Comparison of ENCODE assay signal across 8 cellular contexts in genomic region chr3:141312359-141313090, GRCh38. TPM values are rescaled to one million over a fixed set of nuclear protein-coding genes. Genes with fewer than 3 reads are reported as not detected.
DNase-seq lines count a peak whose midpoint lies in the region; ATAC-seq and TF ChIP-seq lines count a peak whose summit lies in the region.

No MANE protein-coding gene starts in this region.

- no peak for DNase-seq in heart right ventricle
- DNase-seq in left cardiac atrium = no peak
- DNase-seq in brain microvascular endothelial cell = no peak
- DNase-seq in NCI-H748 (lab: John Stamatoyannopoulos, UW; ENCODE audit: unreplicated experiment) = no peak
- DNase-seq in activated CD4-positive, alpha-beta T cell treated with anti-CD3 and anti-CD28 coated beads, Interleukin-2, amount 50 U/mL, for 1 hour = no peak
- no peak for DNase-seq in NCI-H774 (lab: John Stamatoyannopoulos, UW)

- intact Hi-C loops in heart right ventricle (cut with DNase I) (loop anchor here in 8 of 10 donors (2.0 to 10.0 kb wide), 9 partner anchors 40 to 252 kb away; no protein-coding TSS in a partner anchor), left cardiac atrium (cut with DNase I) (loop anchor here (5.0 kb wide), 1 partner anchor 140 kb away; no protein-coding TSS in a partner anchor)

- peak overlapping the region; percentile 42 to 76 (median 70) for H3K4me3 ChIP-seq in heart right ventricle
- no peak overlapping the region for H3K4me3 ChIP-seq in brain microvascular endothelial cell (ENCODE audit: low read depth, low read length)
- peak overlapping the region; percentile 67 for H3K4me3 ChIP-seq in mononuclear cell (ENCODE audit: low read length)

- peaks cover 4 to 26% (median 16%) of the 10 kb centered on the region in 9 donors for H3K4me1 ChIP-seq in heart right ventricle
- peaks cover 28% of the 10 kb centered on the region for H3K4me1 ChIP-seq in mononuclear cell (ENCODE audit: insufficient read depth, low read length)

- H3K27me3 ChIP-seq in heart right ventricle (no peaks in the 10 kb centered on the region), brain microvascular endothelial cell (replicated peaks) (no peaks in the 10 kb centered on the region), mononuclear cell (ENCODE audit: insufficient read depth, low read length) (no peaks in the 10 kb centered on the region)

- H3K9me3 ChIP-seq in heart right ventricle (no peaks in the 10 kb centered on the region), mononuclear cell (ENCODE audit: low read depth, low read length) (no peaks in the 10 kb centered on the region)

- TF ChIP-seq CTCF in heart right ventricle (IDR thresholded peaks at IDR 0.05) (no peak), brain microvascular endothelial cell (IDR thresholded peaks at IDR 0.05; ENCODE audit: low read depth, low read length, missing control alignments) (no peak)

- peak in 1 of 8 donors; percentile 6 for ATAC-seq in heart right ventricle
- ATAC-seq in left cardiac atrium = no peak
- ATAC-seq in HG03039 (IDR thresholded peaks at IDR 0.05; ENCODE audit: unreplicated experiment) = no peak

- in situ Hi-C loops in brain microvascular endothelial cell (cut with HindIII; ENCODE audit: low pct_ligation_motif_present, low sequenced_read_pairs) = no loop called here

- WGBS in heart right ventricle, 2 donors = 86 to 87% methylated on average over 16 of the region's 16 CpGs

- H3K27ac ChIP-seq in heart right ventricle = peak overlapping the region in 9 of 10 donors; percentile 70 to 89 (median 87)
- H3K27ac ChIP-seq in brain microvascular endothelial cell = peak overlapping the region; percentile 75

- no peaks in the 10 kb centered on the region for H3K36me3 ChIP-seq in heart right ventricle
- H3K36me3 ChIP-seq in brain microvascular endothelial cell (replicated peaks) = no peaks in the 10 kb centered on the region

RNA-seq across cellular contexts. Expression of gene ZBTB38, which starts 55.8 kb away (rescaled TPM):
- total RNA-seq in heart right ventricle (100 to 1,000 TPM in 8 of 10 donors, 10 to 100 TPM in 2; 86.8 to 156 (median 139) TPM), left cardiac atrium (10 to 100 TPM; 62.9 to 72.6 TPM), mononuclear cell (74.2 TPM)
- 10 to 100 TPM; 14.7 to 21.3 TPM for polyA plus RNA-seq in heart right ventricle
